In the genomic region with DNA sequence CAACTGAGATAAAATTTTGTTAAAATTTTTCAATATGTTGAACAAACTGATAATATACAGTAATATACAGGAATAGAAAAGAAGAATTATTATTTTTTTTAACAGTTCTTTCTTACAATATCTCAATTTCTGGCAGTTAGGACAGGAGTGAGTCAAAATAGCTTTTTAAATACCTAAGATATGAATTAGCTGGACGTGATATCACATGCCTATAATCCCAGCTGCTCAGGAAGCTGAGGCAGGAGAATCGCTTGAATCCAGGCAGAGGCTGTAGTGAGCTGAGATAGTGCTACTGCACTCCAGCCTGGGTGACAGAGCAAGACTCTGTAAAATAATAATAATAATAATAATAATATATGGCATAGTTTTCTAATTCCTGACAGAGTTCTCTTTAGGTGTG, we compare ENCODE assay signal across 26 cellular contexts.
"Had no signal": no experiment of that assay in that cellular context is flagged by ENCODE, and none has a peak within 500 bp of the region (broad histone marks: within the 10 kb centered on the region; RNA-seq: fewer than 3 reads in every experiment).

No MANE protein-coding gene starts in this region.

- H3K4me3 ChIP-seq: ascending aorta, Peyer's patch, SJCRH30, SK-N-MC had no signal

- H3K9me3 ChIP-seq: ascending aorta, Peyer's patch, SJCRH30 had no signal

- H3K9me3 Mint-ChIP-seq: activated CD4-positive, alpha-beta T cell treated with anti-CD3 and anti-CD28 coated beads, Interleukin-2, amount 10 ng/mL, durations not matched to agents 24 days and 14 days; activated naive CD8-positive, alpha-beta T cell treated with anti-CD3 and anti-CD28 coated beads, Interleukin-2, amount 10 ng/mL, durations not matched to agents 7 days and 5 days; activated T-cell treated with anti-CD3 and anti-CD28 coated beads, Interleukin-2, amount 50 U/mL, for 24 hours had no signal

- ATAC-seq: activated CD8-positive, alpha-beta T cell treated with anti-CD3 and anti-CD28 coated beads for 36 hours; PC-3 had no signal

- DNase-seq: activated CD4-positive, alpha-beta T cell treated with anti-CD3 and anti-CD28 coated beads, Interleukin-2, amount 10 ng/mL, durations not matched to agents 24 days and 14 days; activated CD4-positive, alpha-beta T cell treated with anti-CD3 and anti-CD28 coated beads, Interleukin-2, amount 50 U/mL, for 4 hours; activated CD8-positive, alpha-beta T cell treated with anti-CD3 and anti-CD28 coated beads for 36 hours; activated gamma-delta T cell; activated naive CD4-positive, alpha-beta T cell treated with Interleukin-2 at 50 U/mL for 16 hours; activated naive CD8-positive, alpha-beta T cell treated with anti-CD3 and anti-CD28 coated beads, Interleukin-2, amount 10 ng/mL, durations not matched to agents 7 days and 5 days; activated T-cell treated with anti-CD3 and anti-CD28 coated beads, Interleukin-2, amount 50 U/mL, for 24 hours; amygdala; central memory CD4-positive, alpha-beta T cell; KG1; NCI-H1105; NCI-H1417 treated with DMSO at 0.1 percent for 48 hours; NCI-H187 treated with DMSO at 0.1 percent for 48 hours; NCI-H2081; NCI-H2171 treated with DMSO at 0.1 percent for 48 hours; NCI-H2227 treated with DMSO at 0.1 percent for 48 hours; NCI-H446 treated with DMSO at 0.1 percent for 48 hours; PC-3; Peyer's patch; SHP77; SJCRH30; T1000 had no signal

- H3K27ac Mint-ChIP-seq: activated CD4-positive, alpha-beta T cell treated with anti-CD3 and anti-CD28 coated beads, Interleukin-2, amount 10 ng/mL, durations not matched to agents 24 days and 14 days; activated CD8-positive, alpha-beta T cell treated with anti-CD3 and anti-CD28 coated beads for 36 hours; activated naive CD4-positive, alpha-beta T cell treated with anti-CD3 and anti-CD28 coated beads, Interleukin-2, amount 50 U/mL, for 24 hours; activated naive CD8-positive, alpha-beta T cell treated with anti-CD3 and anti-CD28 coated beads, Interleukin-2, amount 10 ng/mL, durations not matched to agents 7 days and 5 days; activated T-cell treated with anti-CD3 and anti-CD28 coated beads, Interleukin-2, amount 50 U/mL, for 24 hours; activated T-helper 2 cell treated with anti-CD3 and anti-CD28 coated beads, Interferon-gamma antibody, Interleukin-2, Interleukin-4, amounts not matched to agents 10 μg/mL and 5 μg/mL and 100 μg/mL, durations not matched to agents 14 hours and 24 hours and 36 hours had no signal

- H3K27me3 ChIP-seq: ascending aorta, Peyer's patch had no signal

- H3K36me3 Mint-ChIP-seq: activated naive CD4-positive, alpha-beta T cell treated with anti-CD3 and anti-CD28 coated beads, Interleukin-2, amount 50 U/mL, for 24 hours; activated naive CD8-positive, alpha-beta T cell treated with anti-CD3 and anti-CD28 coated beads, Interleukin-2, amount 10 ng/mL, durations not matched to agents 7 days and 5 days had no signal

- H3K4me1 ChIP-seq: ascending aorta, Peyer's patch, SJCRH30 had no signal

- H3K4me3 Mint-ChIP-seq: activated CD4-positive, alpha-beta T cell treated with anti-CD3 and anti-CD28 coated beads, Interleukin-2, amount 10 ng/mL, durations not matched to agents 24 days and 14 days; activated CD8-positive, alpha-beta T cell treated with anti-CD3 and anti-CD28 coated beads for 36 hours; activated naive CD4-positive, alpha-beta T cell treated with anti-CD3 and anti-CD28 coated beads, Interleukin-2, amount 50 U/mL, for 24 hours; activated naive CD8-positive, alpha-beta T cell treated with anti-CD3 and anti-CD28 coated beads, Interleukin-2, amount 10 ng/mL, durations not matched to agents 7 days and 5 days; activated T-cell treated with anti-CD3 and anti-CD28 coated beads, Interleukin-2, amount 50 U/mL, for 24 hours had no signal

- H3K4me1 Mint-ChIP-seq: activated CD4-positive, alpha-beta T cell treated with anti-CD3 and anti-CD28 coated beads, Interleukin-2, amount 10 ng/mL, durations not matched to agents 24 days and 14 days; activated naive CD4-positive, alpha-beta T cell treated with anti-CD3 and anti-CD28 coated beads, Interleukin-2, amount 50 U/mL, for 24 hours; activated naive CD8-positive, alpha-beta T cell treated with anti-CD3 and anti-CD28 coated beads, Interleukin-2, amount 10 ng/mL, durations not matched to agents 7 days and 5 days had no signal

- H3K27me3 Mint-ChIP-seq: activated CD4-positive, alpha-beta T cell treated with anti-CD3 and anti-CD28 coated beads, Interleukin-2, amount 10 ng/mL, durations not matched to agents 24 days and 14 days; activated CD8-positive, alpha-beta T cell treated with anti-CD3 and anti-CD28 coated beads for 36 hours; activated naive CD4-positive, alpha-beta T cell treated with anti-CD3 and anti-CD28 coated beads, Interleukin-2, amount 50 U/mL, for 24 hours; activated naive CD8-positive, alpha-beta T cell treated with anti-CD3 and anti-CD28 coated beads, Interleukin-2, amount 10 ng/mL, durations not matched to agents 7 days and 5 days; activated T-cell treated with anti-CD3 and anti-CD28 coated beads, Interleukin-2, amount 50 U/mL, for 24 hours had no signal

- H3K27ac ChIP-seq: ascending aorta, Peyer's patch, SJCRH30, SK-N-MC had no signal

- H3K36me3 ChIP-seq: ascending aorta, Peyer's patch, SJCRH30 had no signal
